ENCODE assay signal across 20 cellular contexts in the genomic region with DNA sequence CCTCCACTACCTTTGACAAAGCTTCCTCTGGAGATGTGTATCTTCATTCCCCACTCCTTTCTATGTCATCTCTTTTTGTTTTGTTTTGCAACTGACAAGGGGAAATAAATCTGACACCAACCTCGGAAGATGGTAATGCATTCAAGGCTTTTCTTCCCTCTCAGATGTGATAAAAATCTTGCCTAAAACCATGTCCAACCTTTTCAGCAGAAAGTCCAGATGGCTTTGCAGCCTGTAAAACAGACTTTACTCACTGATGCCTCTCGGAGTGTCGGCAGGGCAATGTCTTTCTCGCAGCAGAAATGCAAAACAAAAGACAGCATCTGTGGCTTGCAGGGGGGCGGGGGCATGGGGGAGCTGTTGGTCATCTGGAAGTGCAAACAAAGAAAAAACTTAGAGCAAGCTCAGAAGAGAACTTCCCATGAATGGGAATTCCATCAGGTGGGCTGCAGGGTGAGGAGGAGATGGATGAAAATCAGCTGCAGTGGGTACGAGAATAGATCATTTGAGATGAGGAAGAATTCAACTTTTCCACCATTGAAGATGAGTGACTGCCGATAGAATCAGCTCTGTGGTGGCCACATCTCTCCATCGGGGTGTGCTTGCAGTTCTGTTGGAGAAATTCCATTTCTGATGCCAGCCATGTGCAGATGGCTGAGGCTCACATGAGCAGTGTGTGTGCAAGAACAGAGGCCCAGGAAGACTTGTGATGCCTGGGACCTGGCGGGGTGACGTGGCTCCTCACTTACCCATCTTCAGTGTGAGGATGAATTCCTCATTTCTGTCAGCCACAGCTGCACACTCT.
DNase-seq lines count a peak whose midpoint lies in the region; ATAC-seq and TF ChIP-seq lines count a peak whose summit lies in the region.
"Had no signal": no experiment of that assay in that cellular context is flagged by ENCODE, and none has a peak within 500 bp of the region (broad histone marks: within the 10 kb centered on the region; RNA-seq: fewer than 3 reads in every experiment).

No MANE protein-coding gene starts in this region.

- H3K36me3 ChIP-seq in iPS-20b (ENCODE audit: insufficient read depth, low read depth, low read length) (no peaks in the 10 kb centered on the region), brain microvascular endothelial cell (replicated peaks) (no peaks in the 10 kb centered on the region)
- H3K36me3 ChIP-seq: prostate gland, stomach had no signal

- intact Hi-C loops in left ventricle myocardium superior (cut with micrococcal nuclease): no loop called here

- no peak for ATAC-seq in left ventricle myocardium superior
- ATAC-seq: effector memory CD8-positive, alpha-beta T cell; K562 had no signal

- TF ChIP-seq CTCF in brain microvascular endothelial cell (IDR thresholded peaks at IDR 0.05; ENCODE audit: low read depth, low read length, missing control alignments): no peak

- peak overlapping the region; percentile 69; the same call in 1 of the 2 replicates for H3K9ac ChIP-seq in iPS-20b (ENCODE audit: low read depth, low read length)

- H3K27ac ChIP-seq in angular gyrus (ENCODE audit: low read depth, low read length) (peak overlapping the region; percentile 62), iPS-20b (ENCODE audit: low read length) (peak overlapping the region; percentile 14), brain microvascular endothelial cell (no peak overlapping the region)
- H3K27ac ChIP-seq: prostate gland, stomach had no signal

- no peaks in the 10 kb centered on the region for H3K27me3 ChIP-seq in iPS-20b (ENCODE audit: insufficient read depth, low read length)
- no peaks in the 10 kb centered on the region for H3K27me3 ChIP-seq in brain microvascular endothelial cell (replicated peaks)

- no peaks in the 10 kb centered on the region for H3K9me3 ChIP-seq in iPS-20b (ENCODE audit: insufficient read depth, low read depth, low read length)
- H3K9me3 ChIP-seq: prostate gland had no signal

- DNase-seq in DMS 273 treated with DMSO at 0.1 percent for 48 hours (lab: John Stamatoyannopoulos, UW) (peak; percentile 18), pons (ENCODE audit: low spot score) (peak; percentile 77), left ventricle myocardium superior (no peak), brain microvascular endothelial cell (no peak), RKO (ENCODE audit: low spot score) (no peak), SKM-1 treated with dmso at 0.1 percent for 144 hours (lab: John Stamatoyannopoulos, UW; ENCODE audit: unreplicated experiment) (no peak)
- DNase-seq: activated CD4-positive, alpha-beta T cell treated with anti-CD3 and anti-CD28 coated beads, Interleukin-2, amount 10 ng/mL, durations not matched to agents 24 days and 14 days; activated T-cell treated with anti-CD3 and anti-CD28 coated beads for 4 hours; Calu3; effector memory CD8-positive, alpha-beta T cell; NCI-H1048; NCI-H446; Right ventricle myocardium superior; stimulated activated CD4-positive, alpha-beta T cell treated with anti-CD3 and anti-CD28 coated beads, Interleukin-15, amount 100 ng/mL, for 24 hours; stomach; T-helper 9 cell had no signal

- H3K4me3 ChIP-seq in iPS-20b (ENCODE audit: low read length): peak overlapping the region; percentile 48
- H3K4me3 ChIP-seq in brain microvascular endothelial cell (ENCODE audit: low read depth, low read length): no peak overlapping the region
- H3K4me3 ChIP-seq: K562, prostate gland, stomach had no signal

- H3K4me1 ChIP-seq in iPS-20b (ENCODE audit: insufficient read depth, low read length): peaks cover 14% of the 10 kb centered on the region; the same call in 1 of the 2 replicates
- H3K4me1 ChIP-seq: prostate gland, stomach had no signal

- in situ Hi-C loops in brain microvascular endothelial cell (cut with HindIII; ENCODE audit: low pct_ligation_motif_present, low sequenced_read_pairs): no loop called here

Comparison
In these comparisons a context has a peak if more than half of its experiments do, and no peak if none do; other contexts are left out.
1. DNase-seq: peak in DMS 273 treated with DMSO at 0.1 percent for 48 hours (single experiment) and pons (single experiment); none in left ventricle myocardium superior (single experiment), brain microvascular endothelial cell (single experiment), RKO (single experiment) and SKM-1 treated with dmso at 0.1 percent for 144 hours (single experiment).